10 cellular contexts compared by ENCODE assay signal in the genomic region with DNA sequence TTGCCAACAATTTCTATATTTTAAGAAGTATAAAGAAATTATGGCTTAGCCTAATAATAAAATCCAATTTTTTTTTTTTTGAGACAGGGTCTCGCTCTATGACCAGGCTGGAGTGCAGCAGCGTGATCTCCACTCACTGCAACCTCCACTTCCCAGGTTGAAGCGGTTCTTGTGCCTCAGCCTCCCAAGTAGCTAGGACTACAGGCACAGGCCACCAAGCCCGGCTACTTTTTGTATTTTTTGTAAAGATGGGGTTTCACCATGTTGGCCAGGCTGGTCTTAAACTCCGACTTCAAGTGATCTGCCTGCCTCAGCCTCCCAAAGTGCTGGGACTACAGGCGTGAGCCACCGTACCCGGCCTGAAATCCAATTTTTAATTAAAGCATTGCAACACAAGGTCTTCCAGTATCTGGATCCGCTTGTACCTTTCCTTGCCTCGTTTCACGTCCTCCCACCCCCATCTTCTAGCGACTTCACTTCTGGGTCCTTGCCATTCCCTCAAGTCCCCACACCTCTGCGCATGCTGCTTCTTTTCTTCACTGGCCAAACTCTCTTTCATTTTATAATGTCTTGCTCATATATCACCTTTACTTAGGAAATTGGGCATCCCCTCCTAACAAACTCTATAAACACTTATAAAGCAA. TPM values are rescaled to one million over a fixed set of nuclear protein-coding genes. Genes with fewer than 3 reads are reported as not detected.
DNase-seq lines count a peak whose midpoint lies in the region; ATAC-seq and TF ChIP-seq lines count a peak whose summit lies in the region.
"Had no signal": no experiment of that assay in that cellular context is flagged by ENCODE, and none has a peak within 500 bp of the region (broad histone marks: within the 10 kb centered on the region; RNA-seq: fewer than 3 reads in every experiment).

No MANE protein-coding gene starts in this region.

- DNase-seq in left ventricle myocardium inferior (no peak), Right ventricle myocardium inferior (ENCODE audit: missing footprints) (no peak), ascending aorta (ENCODE audit: low spot score in 2 of 2) (no peak), right lobe of liver (no peak), Ammon's horn (ENCODE audit: low spot score) (no peak)
- no peak for DNase-seq in activated naive CD4-positive, alpha-beta T cell (lab: John Stamatoyannopoulos, UW)
- DNase-seq: effector CD8-positive, alpha-beta T cell; stimulated activated CD4-positive, alpha-beta T cell treated with anti-CD3 and anti-CD28 coated beads, Interleukin-2, amount 100 ng/mL, for 24 hours had no signal

- H3K27me3 ChIP-seq in left ventricle myocardium inferior (ENCODE audit: low read depth) (no peaks in the 10 kb centered on the region), ascending aorta (no peaks in the 10 kb centered on the region), right lobe of liver (no peaks in the 10 kb centered on the region)

- no peak for TF ChIP-seq POLR2A in right lobe of liver (IDR thresholded peaks at IDR 0.05)

- H3K9me3 ChIP-seq in left ventricle myocardium inferior (replicated peaks): no peaks in the 10 kb centered on the region
- H3K9me3 ChIP-seq in ascending aorta: no peaks in the 10 kb centered on the region
- H3K9me3 ChIP-seq in right lobe of liver: no peaks in the 10 kb centered on the region

- H3K27ac ChIP-seq in left ventricle myocardium inferior (replicated peaks) (peak overlapping the region; percentile 99), ascending aorta (peak overlapping the region; percentile 45 to 97), right lobe of liver (no peak overlapping the region)

- whole genome bisulfite sequencing in right lobe of liver (ENCODE audit: insufficient coverage, low coverage, low lambda C conversion rate, missing lambda C conversion rate): 73% methylated on average over 9 of the region's 13 CpGs

- no peak for TF ChIP-seq CTCF in left ventricle myocardium inferior (IDR thresholded peaks at IDR 0.05; ENCODE audit: borderline replicate concordance)
- TF ChIP-seq CTCF in ascending aorta (IDR thresholded peaks at IDR 0.05): no peak
- TF ChIP-seq CTCF in right lobe of liver (IDR thresholded peaks at IDR 0.05): no peak

- H3K4me1 ChIP-seq in left ventricle myocardium inferior (peaks cover 83% of the 10 kb centered on the region), ascending aorta (peaks cover 0 to 34% of the 10 kb centered on the region in 2 donors), right lobe of liver (peaks cover 0 to 29% (median 13%) of the 10 kb centered on the region in 4 donors)

- H3K36me3 ChIP-seq in left ventricle myocardium inferior (peaks cover 14% of the 10 kb centered on the region), ascending aorta (peaks cover 0 to 2% of the 10 kb centered on the region in 2 donors), right lobe of liver (peaks cover 0 to 6% (median 0%) of the 10 kb centered on the region in 4 donors)

- ATAC-seq in Right ventricle myocardium inferior (no peak), right lobe of liver (no peak), HG02981 (IDR thresholded peaks at IDR 0.05; ENCODE audit: unreplicated experiment) (no peak)
- no peak for ATAC-seq in activated CD4-positive, CD25-positive, alpha-beta regulatory T cell treated with anti-CD3 and anti-CD28 coated beads, Interleukin-2, amount 50 U/mL, for 24 hours

- intact Hi-C loops in left ventricle myocardium inferior (cut with micrococcal nuclease) (loop anchor here (5.0 kb wide), 1 partner anchor 136 kb away; no protein-coding TSS in a partner anchor), Right ventricle myocardium inferior (cut with DNase I) (no loop called here), ascending aorta (cut with DNase I) (no loop called here), right lobe of liver (cut with DNase I) (loop anchor here (10.0 kb wide), 1 partner anchor 138 kb away; no protein-coding TSS in a partner anchor)

- peak overlapping the region; percentile 75 for H3K4me3 ChIP-seq in left ventricle myocardium inferior
- peak overlapping the region; percentile 67 to 86 for H3K4me3 ChIP-seq in ascending aorta
- H3K4me3 ChIP-seq in right lobe of liver: peak overlapping the region in 2 of 3 donors; percentile 66 to 69

RNA-seq across cellular contexts. Expression of gene FUBP1, which starts 2.3 kb away (rescaled TPM):
- 55.7 TPM for total RNA-seq in left ventricle myocardium inferior
- 48.9 TPM for total RNA-seq in Right ventricle myocardium inferior
- 90.3 TPM for total RNA-seq in ascending aorta
- 10 to 100 TPM; 21.7 to 38.5 (median 35.6) TPM for total RNA-seq in right lobe of liver

RNA-seq across cellular contexts. Expression of gene DNAJB4, which starts 28.2 kb away (rescaled TPM):
- 118 TPM for total RNA-seq in left ventricle myocardium inferior
- total RNA-seq in Right ventricle myocardium inferior: 88.0 TPM
- total RNA-seq in ascending aorta: 20.1 TPM
- total RNA-seq in right lobe of liver: 10 to 100 TPM; 10.9 to 21.7 (median 14.4) TPM

Comparison
In these comparisons a context has a peak if more than half of its experiments do, and no peak if none do; other contexts are left out.
1. intact Hi-C loops: an anchor here in left ventricle myocardium inferior (5.0 kb wide) and right lobe of liver (10.0 kb wide); none called in Right ventricle myocardium inferior and ascending aorta.
2. H3K27ac ChIP-seq: peak in left ventricle myocardium inferior (single experiment) and ascending aorta (2 of 2); none in right lobe of liver (0 of 3).
3. Peak in every context shown above with its lines, with median percentiles within 50 percentile points of each other: H3K4me3 ChIP-seq.